ENCODE assay signal across 1 cellular context in genomic region chr22:23248583-23248982, GRCh38.
TF ChIP-seq lines count a peak whose summit lies in the region.

No MANE protein-coding gene starts in this region.

TF ChIP-seq in IMR-90, 13 proteins besides CTCF, POLR2A, EP300 and RAD21:
- TF ChIP-seq SMC3 (IDR thresholded peaks at IDR 0.05; ENCODE audit: low read depth, low read length) (no peak), MXI1 (IDR thresholded peaks at IDR 0.05; ENCODE audit: borderline replicate concordance, low read depth, low read length) (no peak), RCOR1 (IDR thresholded peaks at IDR 0.05; ENCODE audit: insufficient replicate concordance, low read length) (no peak), CEBPB (IDR thresholded peaks at IDR 0.05; ENCODE audit: low read depth, low read length) (no peak), BHLHE40 (IDR thresholded peaks at IDR 0.05; ENCODE audit: low read depth, low read length) (no peak), CHD1 (IDR thresholded peaks at IDR 0.05; ENCODE audit: low read depth, low read length) (no peak), FOS (IDR thresholded peaks at IDR 0.05; ENCODE audit: low read depth, low read length) (no peak), RFX5 (IDR thresholded peaks at IDR 0.05; ENCODE audit: low read depth, low read length) (no peak), MAFK (IDR thresholded peaks at IDR 0.05; ENCODE audit: low read depth, low read length) (no peak), NFE2L2 (IDR thresholded peaks at IDR 0.05; ENCODE audit: low read depth, low read length) (no peak), ELK1 (IDR thresholded peaks at IDR 0.05; ENCODE audit: borderline replicate concordance, low read depth, low read length) (no peak), MAZ (IDR thresholded peaks at IDR 0.05; ENCODE audit: borderline replicate concordance, low read depth, low read length) (no peak)
- TF ChIP-seq, protein P1, sequence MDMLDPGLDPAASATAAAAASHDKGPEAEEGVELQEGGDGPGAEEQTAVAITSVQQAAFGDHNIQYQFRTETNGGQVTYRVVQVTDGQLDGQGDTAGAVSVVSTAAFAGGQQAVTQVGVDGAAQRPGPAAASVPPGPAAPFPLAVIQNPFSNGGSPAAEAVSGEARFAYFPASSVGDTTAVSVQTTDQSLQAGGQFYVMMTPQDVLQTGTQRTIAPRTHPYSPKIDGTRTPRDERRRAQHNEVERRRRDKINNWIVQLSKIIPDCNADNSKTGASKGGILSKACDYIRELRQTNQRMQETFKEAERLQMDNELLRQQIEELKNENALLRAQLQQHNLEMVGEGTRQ (IDR thresholded peaks at IDR 0.05; ENCODE audit: low read depth, low read length) = no peak
